Comparison of ENCODE assay signal across 10 cellular contexts in genomic region chr21:46320331-46320801, GRCh38. TPM values are rescaled to one million over a fixed set of nuclear protein-coding genes. Genes with fewer than 3 reads are reported as not detected.
DNase-seq lines count a peak whose midpoint lies in the region; ATAC-seq and TF ChIP-seq lines count a peak whose summit lies in the region.
"Had no signal": no experiment of that assay in that cellular context is flagged by ENCODE, and none has a peak within 500 bp of the region (broad histone marks: within the 10 kb centered on the region; RNA-seq: fewer than 3 reads in every experiment).

No MANE protein-coding gene starts in this region.

- no peak for DNase-seq in HFFc6
- DNase-seq in activated naive CD8-positive, alpha-beta T cell treated with anti-CD3 and anti-CD28 coated beads for 36 hours, result no peak
- no peak for DNase-seq in NCI-H526 (lab: John Stamatoyannopoulos, UW)
- DNase-seq in Right ventricle myocardium superior, result no peak
- DNase-seq: activated T-cell treated with anti-CD3 and anti-CD28 coated beads, Interleukin-2, amount 50 U/mL, for 48 hours; hippocampal formation; NCI-H2107 had no signal

- no peaks in the 10 kb centered on the region for H3K27me3 ChIP-seq in BLaER1

- H3K4me3 ChIP-seq in BLaER1, result peak overlapping the region; percentile 97

- H4K20me1 ChIP-seq in BLaER1, result peaks cover 81% of the 10 kb centered on the region

- H3K27ac Mint-ChIP-seq in HFFc6, result peak overlapping the region; percentile 16
- no peak overlapping the region for H3K27ac Mint-ChIP-seq in activated naive CD8-positive, alpha-beta T cell treated with anti-CD3 and anti-CD28 coated beads for 36 hours

- H3K27me3 Mint-ChIP-seq in HFFc6 (ENCODE audit: insufficient read depth), result no peaks in the 10 kb centered on the region; the same call in 1 of the 2 replicates
- no peaks in the 10 kb centered on the region for H3K27me3 Mint-ChIP-seq in activated naive CD8-positive, alpha-beta T cell treated with anti-CD3 and anti-CD28 coated beads for 36 hours

- no peaks in the 10 kb centered on the region for H3K9me3 ChIP-seq in BLaER1

- intact Hi-C loops in Right ventricle myocardium superior (cut with DNase I), result no loop called here

- peaks cover 43% of the 10 kb centered on the region for H3K36me3 ChIP-seq in BLaER1

- ATAC-seq in HG02642 (IDR thresholded peaks at IDR 0.05; ENCODE audit: poor library complexity, unreplicated experiment) (no peak), Right ventricle myocardium superior (ENCODE audit: poor library complexity) (no peak)

- TF ChIP-seq CTCF in HFFc6 (IDR thresholded peaks at IDR 0.05), result no peak

- no peaks in the 10 kb centered on the region for H3K9me3 Mint-ChIP-seq in HFFc6
- H3K9me3 Mint-ChIP-seq in activated naive CD8-positive, alpha-beta T cell treated with anti-CD3 and anti-CD28 coated beads for 36 hours, result no peaks in the 10 kb centered on the region

- H3K27ac ChIP-seq in BLaER1, result peak overlapping the region; percentile 99; the same call in 1 of the 2 replicates
- H3K27ac ChIP-seq: HL-60 had no signal

- H3K4me1 ChIP-seq in BLaER1, result peaks cover 40% of the 10 kb centered on the region

- no peak overlapping the region; the same call in 1 of the 2 replicates for H3K4me3 Mint-ChIP-seq in HFFc6
- H3K4me3 Mint-ChIP-seq in activated naive CD8-positive, alpha-beta T cell treated with anti-CD3 and anti-CD28 coated beads for 36 hours, result peak overlapping the region; percentile 16

- peak overlapping the region; percentile 99 for H3K9ac ChIP-seq in BLaER1

- H3K36me3 Mint-ChIP-seq in HFFc6 (ENCODE audit: low read depth), result peaks cover 4% of the 10 kb centered on the region; the same call in 1 of the 2 replicates
- peaks cover 29% of the 10 kb centered on the region for H3K36me3 Mint-ChIP-seq in activated naive CD8-positive, alpha-beta T cell treated with anti-CD3 and anti-CD28 coated beads for 36 hours

- peaks cover 29% of the 10 kb centered on the region for H3K4me1 Mint-ChIP-seq in HFFc6 (ENCODE audit: low read depth)
- peaks cover 17% of the 10 kb centered on the region for H3K4me1 Mint-ChIP-seq in activated naive CD8-positive, alpha-beta T cell treated with anti-CD3 and anti-CD28 coated beads for 36 hours

- peak overlapping the region; percentile 97 for H3K4me2 ChIP-seq in BLaER1

RNA-seq across cellular contexts. Expression of gene C21orf58, which starts 3.3 kb away (rescaled TPM):
- total RNA-seq in HFFc6 (2021; fragmentation: NEBNext Ultra II Directional; extraction: Animal tissue kit (Norgen Biotek cat#: 25700)), result 1 to 10 TPM; 5.2 to 7.7 (median 7.1) TPM
- 10 to 100 TPM; 16.5 to 17.0 TPM for total RNA-seq in activated naive CD8-positive, alpha-beta T cell treated with anti-CD3 and anti-CD28 coated beads for 36 hours
- total RNA-seq in Right ventricle myocardium superior, result 1.0 TPM

RNA-seq across cellular contexts. Expression of gene PCNT, which starts 3.6 kb away (rescaled TPM):
- 10 to 100 TPM; 23.2 to 26.9 (median 25.5) TPM for total RNA-seq in HFFc6 (2021; fragmentation: NEBNext Ultra II Directional; extraction: Animal tissue kit (Norgen Biotek cat#: 25700))
- total RNA-seq in activated naive CD8-positive, alpha-beta T cell treated with anti-CD3 and anti-CD28 coated beads for 36 hours, result 10 to 100 TPM; 49.4 to 53.4 TPM
- total RNA-seq in Right ventricle myocardium superior, result 28.9 TPM

RNA-seq across cellular contexts. Expression of gene YBEY, which starts 34.2 kb away (rescaled TPM):
- total RNA-seq in HFFc6 (2021; fragmentation: NEBNext Ultra II Directional; extraction: Animal tissue kit (Norgen Biotek cat#: 25700)), result 10 to 100 TPM; 12.5 to 16.0 (median 15.5) TPM
- total RNA-seq in activated naive CD8-positive, alpha-beta T cell treated with anti-CD3 and anti-CD28 coated beads for 36 hours, result 10 to 100 TPM; 12.1 to 14.3 TPM
- 19.2 TPM for total RNA-seq in Right ventricle myocardium superior

RNA-seq across cellular contexts. Expression of gene MCM3AP, which starts 35.0 kb away (rescaled TPM):
- total RNA-seq in HFFc6 (2021; fragmentation: NEBNext Ultra II Directional; extraction: Animal tissue kit (Norgen Biotek cat#: 25700)), result 10 to 100 TPM; 85.7 to 91.8 (median 86.9) TPM
- total RNA-seq in activated naive CD8-positive, alpha-beta T cell treated with anti-CD3 and anti-CD28 coated beads for 36 hours, result 100 to 1,000 TPM; 112 to 117 TPM
- total RNA-seq in Right ventricle myocardium superior, result 57.0 TPM
